9 cellular contexts compared by ENCODE assay signal in the genomic region with DNA sequence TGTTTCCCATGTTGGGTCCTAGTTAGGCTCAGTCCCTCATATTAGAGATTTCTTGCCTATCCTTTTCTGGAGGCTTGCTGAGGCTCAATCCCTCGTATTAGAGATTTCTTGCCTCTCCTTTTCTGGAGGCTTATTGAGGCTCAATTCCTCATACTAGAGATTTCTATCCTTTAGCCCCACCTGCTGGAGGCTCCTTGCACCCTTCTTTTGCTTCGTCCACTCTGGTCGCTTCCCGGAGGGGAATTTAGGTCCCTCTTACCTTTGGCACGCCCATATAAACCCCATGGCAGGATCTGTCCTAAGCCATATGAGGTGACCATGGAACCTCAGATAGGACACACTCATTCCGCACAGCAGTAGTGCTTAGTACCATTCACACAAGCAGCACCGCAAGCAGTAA. TPM values are rescaled to one million over a fixed set of nuclear protein-coding genes. Genes with fewer than 3 reads are reported as not detected.
DNase-seq lines count a peak whose midpoint lies in the region; ATAC-seq and TF ChIP-seq lines count a peak whose summit lies in the region.
"Had no signal": no experiment of that assay in that cellular context is flagged by ENCODE, and none has a peak within 500 bp of the region (broad histone marks: within the 10 kb centered on the region; RNA-seq: fewer than 3 reads in every experiment).

No MANE protein-coding gene starts in this region.

- H3F3A ChIP-seq in MM.1S (ENCODE audit: insufficient read depth, low read length), result no peaks in the 10 kb centered on the region

- H2AFZ ChIP-seq in MM.1S (ENCODE audit: low read length) (no peak overlapping the region), osteoblast (ENCODE audit: low read length) (no peak overlapping the region)

- no peaks in the 10 kb centered on the region for H3K79me2 ChIP-seq in MM.1S (ENCODE audit: low read length)
- no peaks in the 10 kb centered on the region for H3K79me2 ChIP-seq in osteoblast (ENCODE audit: insufficient read depth, low read length)

- H3K9me3 ChIP-seq in MM.1S (replicated peaks; ENCODE audit: insufficient read depth, low read length) (no peaks in the 10 kb centered on the region), osteoblast (ENCODE audit: low read depth, low read length) (peaks cover 9% of the 10 kb centered on the region)

- no peaks in the 10 kb centered on the region for H3K9me2 ChIP-seq in MM.1S (replicated peaks; ENCODE audit: insufficient read depth, low read length)

- H3K4me1 ChIP-seq in MM.1S (ENCODE audit: low read length) (no peaks in the 10 kb centered on the region), osteoblast (ENCODE audit: insufficient read depth, low read length) (no peaks in the 10 kb centered on the region)

- H3K4me3 ChIP-seq in MM.1S (ENCODE audit: low read length), result no peak overlapping the region
- H3K4me3 ChIP-seq in osteoblast (ENCODE audit: insufficient read depth, low read length), result no peak overlapping the region

- H3K36me3 ChIP-seq in MM.1S (replicated peaks; ENCODE audit: insufficient read depth, low read length) (no peaks in the 10 kb centered on the region), osteoblast (ENCODE audit: insufficient read depth, low read length) (no peaks in the 10 kb centered on the region)

- no peaks in the 10 kb centered on the region for H3K27me3 ChIP-seq in MM.1S (replicated peaks; ENCODE audit: insufficient read depth, low read length)
- no peaks in the 10 kb centered on the region for H3K27me3 ChIP-seq in osteoblast (ENCODE audit: insufficient read depth, low read length)

- no peak overlapping the region for H3K9ac ChIP-seq in MM.1S (ENCODE audit: low read length)

- TF ChIP-seq CTCF in MM.1S (IDR thresholded peaks at IDR 0.05; ENCODE audit: low read length) (peak; percentile 49), osteoblast (IDR thresholded peaks at IDR 0.05; ENCODE audit: extremely low read depth, low read depth, low read length) (peak; percentile 46)

- H3K4me2 ChIP-seq in MM.1S (ENCODE audit: low read depth, low read length) (no peak overlapping the region), osteoblast (ENCODE audit: insufficient read depth, low read length) (no peak overlapping the region)

- H4K20me1 ChIP-seq in MM.1S (ENCODE audit: insufficient read depth, low read length), result no peaks in the 10 kb centered on the region
- H4K20me1 ChIP-seq in osteoblast (ENCODE audit: insufficient read depth, low read length), result peaks cover 8% of the 10 kb centered on the region

- DNase-seq in NCI-H82 (lab: John Stamatoyannopoulos, UW), result peak; percentile 46
- no peak for DNase-seq in NCI-H82 treated with DMSO at 0.1 percent for 48 hours (lab: John Stamatoyannopoulos, UW; ENCODE audit: unreplicated experiment)
- no peak for DNase-seq in MM.1S
- DNase-seq in dermis blood vessel endothelial cell, result peak; percentile 59
- no peak for DNase-seq in osteoblast (ENCODE audit: insufficient read length, low spot score, missing footprints)
- no peak for DNase-seq in glomerular visceral epithelial cell (ENCODE audit: extremely low spot score)
- DNase-seq in midbrain (lab: John Stamatoyannopoulos, UW), result no peak
- DNase-seq: stimulated activated CD4-positive, alpha-beta T cell treated with anti-CD3 and anti-CD28 coated beads, Interleukin-15, amount 100 ng/mL, for 24 hours had no signal

- no peak for ATAC-seq in SK-N-SH treated with all-trans-retinoic acid at 6 μM for 48 hours

- H3K27ac ChIP-seq in MM.1S (ENCODE audit: low read length) (no peak overlapping the region), osteoblast (ENCODE audit: low read depth, low read length) (no peak overlapping the region)

TF ChIP-seq in SK-N-SH treated with all-trans-retinoic acid at 6 μM for 48 hours, 23 proteins besides CTCF, POLR2A, EP300 and RAD21:
- TF ChIP-seq TOX (CRISPR knock-in tag; IDR thresholded peaks at IDR 0.05; ENCODE audit: borderline replicate concordance) (no peak), CSDC2 (CRISPR knock-in tag; IDR thresholded peaks at IDR 0.05) (no peak), ARNTL (CRISPR knock-in tag; IDR thresholded peaks at IDR 0.05; ENCODE audit: borderline replicate concordance, low read depth) (no peak), GLIS3 (CRISPR knock-in tag; IDR thresholded peaks at IDR 0.05) (no peak), PATZ1 (CRISPR knock-in tag; IDR thresholded peaks at IDR 0.05; ENCODE audit: borderline replicate concordance) (no peak), ISL1 (CRISPR knock-in tag; IDR thresholded peaks at IDR 0.05) (no peak), OSR1 (CRISPR knock-in tag; IDR thresholded peaks at IDR 0.05) (no peak), ZFP30 (CRISPR knock-in tag; IDR thresholded peaks at IDR 0.05) (no peak), SNAI2 (CRISPR knock-in tag; IDR thresholded peaks at IDR 0.05) (no peak), PPARA (CRISPR knock-in tag; IDR thresholded peaks at IDR 0.05; ENCODE audit: borderline replicate concordance) (no peak), ESRRG (CRISPR knock-in tag; IDR thresholded peaks at IDR 0.05) (no peak)
- TF ChIP-seq, protein P1, sequence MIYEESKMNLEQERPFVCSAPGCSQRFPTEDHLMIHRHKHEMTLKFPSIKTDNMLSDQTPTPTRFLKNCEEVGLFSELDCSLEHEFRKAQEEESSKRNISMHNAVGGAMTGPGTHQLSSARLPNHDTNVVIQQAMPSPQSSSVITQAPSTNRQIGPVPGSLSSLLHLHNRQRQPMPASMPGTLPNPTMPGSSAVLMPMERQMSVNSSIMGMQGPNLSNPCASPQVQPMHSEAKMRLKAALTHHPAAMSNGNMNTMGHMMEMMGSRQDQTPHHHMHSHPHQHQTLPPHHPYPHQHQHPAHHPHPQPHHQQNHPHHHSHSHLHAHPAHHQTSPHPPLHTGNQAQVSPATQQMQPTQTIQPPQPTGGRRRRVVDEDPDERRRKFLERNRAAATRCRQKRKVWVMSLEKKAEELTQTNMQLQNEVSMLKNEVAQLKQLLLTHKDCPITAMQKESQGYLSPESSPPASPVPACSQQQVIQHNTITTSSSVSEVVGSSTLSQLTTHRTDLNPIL (CRISPR knock-in tag; IDR thresholded peaks at IDR 0.05; ENCODE audit: low read depth), result no peak

RNA-seq across cellular contexts. Expression of gene CYP2D6, which starts 15.9 kb away (rescaled TPM):
- total RNA-seq in dermis blood vessel endothelial cell (0.09 and 0.68 TPM in 2 replicates), osteoblast (0.29 and 0.36 TPM in 2 replicates)

RNA-seq across cellular contexts. Expression of gene NDUFA6, which starts 24.1 kb away (rescaled TPM):
- 38.1 and 42.7 TPM in 2 replicates for total RNA-seq in dermis blood vessel endothelial cell
- total RNA-seq in osteoblast, result 33.0 and 41.6 TPM in 2 replicates

RNA-seq across cellular contexts. Expression of gene SMDT1, which starts 35.2 kb away (rescaled TPM):
- total RNA-seq in dermis blood vessel endothelial cell (3.6 and 5.4 TPM in 2 replicates), osteoblast (4.7 and 7.7 TPM in 2 replicates)

RNA-seq across cellular contexts. Expression of gene PHETA2, which starts 40.7 kb away (rescaled TPM):
- 25.7 and 32.8 TPM in 2 replicates for total RNA-seq in dermis blood vessel endothelial cell
- total RNA-seq in osteoblast, result 23.9 and 26.2 TPM in 2 replicates

RNA-seq across cellular contexts. Expression of gene NAGA, which starts 44.1 kb away (rescaled TPM):
- total RNA-seq in dermis blood vessel endothelial cell, result 22.6 and 36.9 TPM in 2 replicates
- total RNA-seq in osteoblast, result 35.9 and 44.2 TPM in 2 replicates

Comparison
In these comparisons a context has a peak if more than half of its experiments do, and no peak if none do; other contexts are left out.
1. DNase-seq: peak in NCI-H82 (single experiment) and dermis blood vessel endothelial cell (single experiment); none in NCI-H82 treated with DMSO at 0.1 percent for 48 hours (single experiment), MM.1S (single experiment), osteoblast (single experiment), glomerular visceral epithelial cell (single experiment) and midbrain (single experiment).